In genomic region chr9:76571288-76572204, GRCh38 we compare ENCODE assay signal across 8 cellular contexts.
DNase-seq lines count a peak whose midpoint lies in the region; ATAC-seq and TF ChIP-seq lines count a peak whose summit lies in the region.

No MANE protein-coding gene starts in this region.

- TF ChIP-seq POLR2A in erythroblast (IDR thresholded peaks at IDR 0.05; ENCODE audit: low read length), result no peak

- peak; percentile 81 for ATAC-seq in GM19035 (IDR thresholded peaks at IDR 0.05; ENCODE audit: unreplicated experiment)
- peak; percentile 90 for ATAC-seq in HG03196 (IDR thresholded peaks at IDR 0.05; ENCODE audit: unreplicated experiment)
- ATAC-seq in upper lobe of right lung, result peak; percentile 83

- TF ChIP-seq CTCF in upper lobe of right lung (IDR thresholded peaks at IDR 0.05), result no peak

- no peak overlapping the region for H3K27ac Mint-ChIP-seq in activated T-helper 2 cell treated with anti-CD3 and anti-CD28 coated beads, Interferon-gamma antibody, Interleukin-2, Interleukin-4, amounts not matched to agents 10 μg/mL and 5 μg/mL and 100 μg/mL, durations not matched to agents 14 hours and 24 hours and 36 hours

- H3K27me3 Mint-ChIP-seq in activated T-helper 2 cell treated with anti-CD3 and anti-CD28 coated beads, Interferon-gamma antibody, Interleukin-2, Interleukin-4, amounts not matched to agents 10 μg/mL and 5 μg/mL and 100 μg/mL, durations not matched to agents 14 hours and 24 hours and 36 hours (ENCODE audit: low read depth), result no peaks in the 10 kb centered on the region

- peaks cover 10% of the 10 kb centered on the region for H3K9me3 Mint-ChIP-seq in activated T-helper 2 cell treated with anti-CD3 and anti-CD28 coated beads, Interferon-gamma antibody, Interleukin-2, Interleukin-4, amounts not matched to agents 10 μg/mL and 5 μg/mL and 100 μg/mL, durations not matched to agents 14 hours and 24 hours and 36 hours

- H3K9me3 ChIP-seq in iPS-18a (ENCODE audit: control insufficient read depth, low read depth, low read length) (no peaks in the 10 kb centered on the region), upper lobe of right lung (no peaks in the 10 kb centered on the region)

- H3K27me3 ChIP-seq in iPS-18a (ENCODE audit: control insufficient read depth, insufficient read depth, low read length) (peaks cover 22% of the 10 kb centered on the region), upper lobe of right lung (no peaks in the 10 kb centered on the region)

- no peaks in the 10 kb centered on the region for H3K36me3 Mint-ChIP-seq in activated T-helper 2 cell treated with anti-CD3 and anti-CD28 coated beads, Interferon-gamma antibody, Interleukin-2, Interleukin-4, amounts not matched to agents 10 μg/mL and 5 μg/mL and 100 μg/mL, durations not matched to agents 14 hours and 24 hours and 36 hours (ENCODE audit: low read depth)

- H3K36me3 ChIP-seq in iPS-18a (ENCODE audit: control insufficient read depth, low read depth, low read length) (no peaks in the 10 kb centered on the region), upper lobe of right lung (no peaks in the 10 kb centered on the region)

- intact Hi-C loops in activated T-helper 2 cell treated with anti-CD3 and anti-CD28 coated beads, Interferon-gamma antibody, Interleukin-2, Interleukin-4, amounts not matched to agents 10 μg/mL and 5 μg/mL and 100 μg/mL, durations not matched to agents 14 hours and 24 hours and 36 hours (cut with micrococcal nuclease), result loop anchor here (10.0 kb wide), 1 partner anchor 547 kb away; no protein-coding TSS in a partner anchor
- intact Hi-C loops in upper lobe of right lung (cut with DNase I), result no loop called here

- H3K4me3 ChIP-seq in iPS-18a (ENCODE audit: low read length) (peak overlapping the region; percentile 47), upper lobe of right lung (peak overlapping the region; percentile 50)

- no peak overlapping the region for H3K9ac ChIP-seq in iPS-18a (ENCODE audit: low read length)

- H3K4me1 ChIP-seq in iPS-18a (ENCODE audit: control insufficient read depth, low read depth, low read length) (peaks cover 4% of the 10 kb centered on the region), upper lobe of right lung (no peaks in the 10 kb centered on the region)

- H3K4me1 Mint-ChIP-seq in activated T-helper 2 cell treated with anti-CD3 and anti-CD28 coated beads, Interferon-gamma antibody, Interleukin-2, Interleukin-4, amounts not matched to agents 10 μg/mL and 5 μg/mL and 100 μg/mL, durations not matched to agents 14 hours and 24 hours and 36 hours (ENCODE audit: low read depth), result peaks cover 29% of the 10 kb centered on the region

- peak overlapping the region; percentile 51 for H3K4me3 Mint-ChIP-seq in activated T-helper 2 cell treated with anti-CD3 and anti-CD28 coated beads, Interferon-gamma antibody, Interleukin-2, Interleukin-4, amounts not matched to agents 10 μg/mL and 5 μg/mL and 100 μg/mL, durations not matched to agents 14 hours and 24 hours and 36 hours (ENCODE audit: low read depth)

- peak; percentile 29 for DNase-seq in AG08395 (ENCODE audit: low spot score)
- no peak for DNase-seq in activated T-helper 2 cell treated with anti-CD3 and anti-CD28 coated beads, Interferon-gamma antibody, Interleukin-2, Interleukin-4, amounts not matched to agents 10 μg/mL and 5 μg/mL and 100 μg/mL, durations not matched to agents 14 hours and 24 hours and 36 hours (ENCODE audit: low spot score)
- DNase-seq in upper lobe of right lung, result peak; percentile 67
- no peak for DNase-seq in erythroblast (lab: John Stamatoyannopoulos, UW)
- no peak for DNase-seq in mesenteric fat pad (ENCODE audit: low spot score)

- H3K27ac ChIP-seq in iPS-18a (ENCODE audit: low read length), result no peak overlapping the region
- H3K27ac ChIP-seq in upper lobe of right lung, result peak overlapping the region; percentile 60

Comparison
In these comparisons a context has a peak if more than half of its experiments do, and no peak if none do; other contexts are left out.
1. DNase-seq: peak in AG08395 (single experiment) and upper lobe of right lung (single experiment); none in activated T-helper 2 cell treated with anti-CD3 and anti-CD28 coated beads, Interferon-gamma antibody, Interleukin-2, Interleukin-4, amounts not matched to agents 10 μg/mL and 5 μg/mL and 100 μg/mL, durations not matched to agents 14 hours and 24 hours and 36 hours (single experiment), erythroblast (0 of 2) and mesenteric fat pad (single experiment).
2. Peak in every context shown above with its lines, with median percentiles within 50 percentile points of each other: ATAC-seq.